Comparison of ENCODE assay signal across 12 cellular contexts in genomic region chr1:74396942-74397341, GRCh38.
DNase-seq lines count a peak whose midpoint lies in the region; ATAC-seq and FAIRE-seq lines count a peak whose summit lies in the region.
"Had no signal": no experiment of that assay in that cellular context is flagged by ENCODE, and none has a peak within 500 bp of the region (broad histone marks: within the 10 kb centered on the region; RNA-seq: fewer than 3 reads in every experiment).

No MANE protein-coding gene starts in this region.

- H3K4me1 Mint-ChIP-seq in CD4-positive, alpha-beta memory T cell = peaks cover 0 to 4% (median 1%) of the 10 kb centered on the region in 4 donors

- H3K9me3 Mint-ChIP-seq in CD4-positive, alpha-beta memory T cell = no peaks in the 10 kb centered on the region
- H3K9me3 Mint-ChIP-seq: CD8-positive, alpha-beta T cell had no signal

- H3K27ac Mint-ChIP-seq in CD4-positive, alpha-beta memory T cell = no peak overlapping the region
- H3K27ac Mint-ChIP-seq: CD8-positive, alpha-beta T cell had no signal

- intact Hi-C loops in CD4-positive, alpha-beta memory T cell (cut with micrococcal nuclease) = no loop called here

- no peak overlapping the region for H3K4me3 ChIP-seq in skeletal muscle cell (ENCODE audit: low read depth, low read length)
- no peak overlapping the region for H3K4me3 ChIP-seq in CD4-positive, alpha-beta memory T cell (ENCODE audit: low read length in 2 of 2)

- POLR2A ChIA-PET in CD4-positive, alpha-beta memory T cell (lab: Charles Lee; ENCODE audit: partially characterized antibody) = no interaction called here

- no peaks in the 10 kb centered on the region for H3K36me3 ChIP-seq in CD4-positive, alpha-beta memory T cell (ENCODE audit: insufficient read depth, low read length)

- H3K36me3 Mint-ChIP-seq in CD4-positive, alpha-beta memory T cell = no peaks in the 10 kb centered on the region
- H3K36me3 Mint-ChIP-seq: CD8-positive, alpha-beta T cell had no signal

- peak; percentile 48 for FAIRE-seq in endometrium (lab: Jason Lieb, UNC)

- no peaks in the 10 kb centered on the region for H3K27me3 Mint-ChIP-seq in CD4-positive, alpha-beta memory T cell

- ATAC-seq in GM21367 (IDR thresholded peaks at IDR 0.05; ENCODE audit: unreplicated experiment) (peak; percentile 43), HG03060 (IDR thresholded peaks at IDR 0.05; ENCODE audit: low read depth, unreplicated experiment) (peak; percentile 35), GM18502 (IDR thresholded peaks at IDR 0.05; ENCODE audit: poor library complexity, unreplicated experiment) (no peak)
- ATAC-seq: CD8-positive, alpha-beta T cell had no signal

- no peaks in the 10 kb centered on the region for H3K9me3 ChIP-seq in CD4-positive, alpha-beta memory T cell (ENCODE audit: control insufficient read depth in 1 of 2, low read length in 2 of 2)

- no peak overlapping the region for H3K4me3 Mint-ChIP-seq in CD4-positive, alpha-beta memory T cell
- H3K4me3 Mint-ChIP-seq: CD8-positive, alpha-beta T cell had no signal

- H3K27ac ChIP-seq in CD4-positive, alpha-beta memory T cell (ENCODE audit: low read depth, low read length) = no peak overlapping the region

- CTCF ChIA-PET in CD4-positive, alpha-beta memory T cell (lab: Charles Lee; ENCODE audit: partially characterized antibody) = no interaction called here

- peak; percentile 19 for DNase-seq in skeletal muscle cell (ENCODE audit: low read depth)
- no peak for DNase-seq in CD4-positive, alpha-beta memory T cell
- no peak for DNase-seq in OCI-M2 (lab: John Stamatoyannopoulos, UW; ENCODE audit: unreplicated experiment)
- no peak for DNase-seq in activated T-cell treated with anti-CD3 and anti-CD28 coated beads, Interleukin-2, amount 50 U/mL, for 48 hours
- DNase-seq: activated CD8-positive, alpha-beta memory T cell treated with anti-CD3 and anti-CD28 coated beads, Interleukin-2, amount 50 U/mL, for 4 hours; CD8-positive, alpha-beta T cell; effector memory CD4-positive, alpha-beta T cell; KG1 had no signal

- H3K27me3 ChIP-seq in CD4-positive, alpha-beta memory T cell (ENCODE audit: insufficient read depth, low read length) = no peaks in the 10 kb centered on the region

- no peaks in the 10 kb centered on the region for H3K4me1 ChIP-seq in CD4-positive, alpha-beta memory T cell (ENCODE audit: insufficient read depth, low read length)
